ENCODE assay signal across 9 cellular contexts in the genomic region with DNA sequence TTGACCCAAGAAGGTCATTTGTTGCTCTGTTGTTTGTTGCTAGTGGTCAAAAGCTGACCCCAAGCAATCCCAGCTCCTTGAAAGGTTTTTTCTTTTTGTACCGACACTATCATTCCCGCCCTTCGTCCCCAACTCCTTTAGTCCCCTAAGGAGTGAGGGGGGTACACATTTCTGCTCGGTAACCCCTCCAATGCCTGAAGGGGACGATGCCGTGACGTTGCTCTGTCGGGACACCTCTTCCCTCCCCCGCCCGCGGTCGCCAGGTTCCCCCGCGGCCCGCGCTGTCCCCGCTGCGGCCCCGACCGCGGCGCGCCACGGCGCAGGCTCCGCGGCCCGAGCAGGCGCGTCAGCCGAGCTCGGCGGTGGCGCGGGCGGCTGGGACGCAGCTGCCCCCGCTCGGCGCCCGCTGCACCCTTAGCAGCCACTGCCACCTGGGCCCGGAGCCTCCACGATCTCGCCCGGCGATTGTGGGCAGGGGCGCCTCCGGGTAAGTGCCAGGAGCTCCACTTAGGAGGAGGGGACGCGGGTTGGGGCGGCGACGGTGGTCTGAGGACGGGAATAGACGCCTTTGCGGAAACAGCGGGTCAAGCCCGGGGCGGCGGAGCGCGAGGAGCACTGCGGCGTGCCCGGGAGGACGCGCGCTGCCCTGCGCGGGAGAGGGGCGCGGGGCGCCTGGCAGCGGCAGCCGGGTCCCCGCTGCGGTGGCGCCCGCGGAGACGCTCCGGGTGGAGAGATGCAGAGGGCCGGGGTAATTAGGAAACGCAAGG. TPM values are rescaled to one million over a fixed set of nuclear protein-coding genes. Genes with fewer than 3 reads are reported as not detected.
DNase-seq lines count a peak whose midpoint lies in the region; ATAC-seq, FAIRE-seq and TF ChIP-seq lines count a peak whose summit lies in the region.
"Had no signal": no experiment of that assay in that cellular context is flagged by ENCODE, and none has a peak within 500 bp of the region (broad histone marks: within the 10 kb centered on the region; RNA-seq: fewer than 3 reads in every experiment).

GLRB (plus strand) TSS at position 340 of the 767 bp plus-strand sequence. CDS start 1,875 bp downstream, outside the sequence.

- ATAC-seq in HG03354 (IDR thresholded peaks at IDR 0.05; ENCODE audit: poor library complexity, severe bottlenecking, unreplicated experiment) (no peak), GM21825 (IDR thresholded peaks at IDR 0.05; ENCODE audit: unreplicated experiment) (no peak), GM21737 (IDR thresholded peaks at IDR 0.05; ENCODE audit: unreplicated experiment) (no peak)

- peak within 1 kb of the TSS; percentile 77 for H3K4me3 ChIP-seq in fibroblast of the aortic adventitia (ENCODE audit: low read depth, low read length)
- H3K4me3 ChIP-seq in neural cell (ENCODE audit: low read length), result peak within 1 kb of the TSS; percentile 79

- H2AFZ ChIP-seq in neural cell (ENCODE audit: low read depth, low read length), result peak within 1 kb of the TSS; percentile 37

- TF ChIP-seq EP300 in neural cell (conservative IDR thresholded peaks at IDR 0.05; ENCODE audit: poor library complexity, severe bottlenecking), result no peak

- TF ChIP-seq CTCF in fibroblast of the aortic adventitia (IDR thresholded peaks at IDR 0.05; ENCODE audit: insufficient read depth, low read length) (no peak), neural cell (IDR thresholded peaks at IDR 0.05; ENCODE audit: poor library complexity, severe bottlenecking) (peak; percentile 26)

- peak; percentile 38 for DNase-seq in H54 (ENCODE audit: insufficient read length, low spot score)
- peak; percentile 1 for DNase-seq in SHP77 treated with DMSO at 0.1 percent for 48 hours (lab: John Stamatoyannopoulos, UW)
- peak; percentile 15 for DNase-seq in fibroblast of the aortic adventitia (ENCODE audit: low read depth)
- DNase-seq in activated effector memory CD4-positive, alpha-beta T cell treated with Interleukin-2 at 50 U/mL for 16 hours, result no peak

- peak; percentile 43 for TF ChIP-seq RAD21 in neural cell (conservative IDR thresholded peaks at IDR 0.05)

- H3K27me3 ChIP-seq in neural cell (ENCODE audit: insufficient read depth, low read depth, low read length), result no peaks in the 10 kb centered on the region

- peak within 1 kb of the TSS; percentile 79 for H3K9ac ChIP-seq in neural cell (ENCODE audit: low read length)

- FAIRE-seq in H54 (lab: Jason Lieb, UNC), result no peak

- H3K36me3 ChIP-seq in neural cell (ENCODE audit: insufficient read depth, low read length), result peaks cover 5% of the 10 kb centered on the region

- peaks cover 4% of the 10 kb centered on the region for H3K79me2 ChIP-seq in neural cell (replicated peaks; ENCODE audit: insufficient read depth, low read length)

- H4K20me1 ChIP-seq in neural cell (ENCODE audit: insufficient read depth), result no peaks in the 10 kb centered on the region

- H3K27ac ChIP-seq in neural cell (ENCODE audit: low read length), result no peak within 1 kb of the TSS

- H3K9me2 ChIP-seq in neural cell (ENCODE audit: insufficient read depth, low read length), result no peaks in the 10 kb centered on the region

- H3F3A ChIP-seq in neural cell (ENCODE audit: insufficient read depth, low read length, poor library complexity, severe bottlenecking), result no peaks in the 10 kb centered on the region

- peak; percentile 54; the same call in 1 of the 2 replicates for TF ChIP-seq POLR2A in H54 (IDR thresholded peaks at IDR 0.05; ENCODE audit: low read depth, low read length)

- H3K9me3 ChIP-seq in neural cell (ENCODE audit: low read length), result no peaks in the 10 kb centered on the region

- H3K4me2 ChIP-seq in neural cell (ENCODE audit: low read length), result peak within 1 kb of the TSS; percentile 62

TF ChIP-seq in neural cell, 6 proteins besides CTCF, POLR2A, EP300 and RAD21:
- TF ChIP-seq TAF1 (IDR thresholded peaks at IDR 0.05; ENCODE audit: low read depth), result no peak
- peak; percentile 38 for TF ChIP-seq MXI1 (conservative IDR thresholded peaks at IDR 0.05; ENCODE audit: poor library complexity, severe bottlenecking)
- TF ChIP-seq EZH2 (IDR thresholded peaks at IDR 0.05; ENCODE audit: borderline replicate concordance, insufficient read depth, low read length, poor library complexity, severe bottlenecking), result no peak
- TF ChIP-seq SMC3 (conservative IDR thresholded peaks at IDR 0.05; ENCODE audit: poor library complexity), result peak; percentile 39
- TF ChIP-seq, protein P1, sequence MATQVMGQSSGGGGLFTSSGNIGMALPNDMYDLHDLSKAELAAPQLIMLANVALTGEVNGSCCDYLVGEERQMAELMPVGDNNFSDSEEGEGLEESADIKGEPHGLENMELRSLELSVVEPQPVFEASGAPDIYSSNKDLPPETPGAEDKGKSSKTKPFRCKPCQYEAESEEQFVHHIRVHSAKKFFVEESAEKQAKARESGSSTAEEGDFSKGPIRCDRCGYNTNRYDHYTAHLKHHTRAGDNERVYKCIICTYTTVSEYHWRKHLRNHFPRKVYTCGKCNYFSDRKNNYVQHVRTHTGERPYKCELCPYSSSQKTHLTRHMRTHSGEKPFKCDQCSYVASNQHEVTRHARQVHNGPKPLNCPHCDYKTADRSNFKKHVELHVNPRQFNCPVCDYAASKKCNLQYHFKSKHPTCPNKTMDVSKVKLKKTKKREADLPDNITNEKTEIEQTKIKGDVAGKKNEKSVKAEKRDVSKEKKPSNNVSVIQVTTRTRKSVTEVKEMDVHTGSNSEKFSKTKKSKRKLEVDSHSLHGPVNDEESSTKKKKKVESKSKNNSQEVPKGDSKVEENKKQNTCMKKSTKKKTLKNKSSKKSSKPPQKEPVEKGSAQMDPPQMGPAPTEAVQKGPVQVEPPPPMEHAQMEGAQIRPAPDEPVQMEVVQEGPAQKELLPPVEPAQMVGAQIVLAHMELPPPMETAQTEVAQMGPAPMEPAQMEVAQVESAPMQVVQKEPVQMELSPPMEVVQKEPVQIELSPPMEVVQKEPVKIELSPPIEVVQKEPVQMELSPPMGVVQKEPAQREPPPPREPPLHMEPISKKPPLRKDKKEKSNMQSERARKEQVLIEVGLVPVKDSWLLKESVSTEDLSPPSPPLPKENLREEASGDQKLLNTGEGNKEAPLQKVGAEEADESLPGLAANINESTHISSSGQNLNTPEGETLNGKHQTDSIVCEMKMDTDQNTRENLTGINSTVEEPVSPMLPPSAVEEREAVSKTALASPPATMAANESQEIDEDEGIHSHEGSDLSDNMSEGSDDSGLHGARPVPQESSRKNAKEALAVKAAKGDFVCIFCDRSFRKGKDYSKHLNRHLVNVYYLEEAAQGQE (IDR thresholded peaks at IDR 0.05; ENCODE audit: borderline replicate concordance), result peak; percentile 23
- no peak for TF ChIP-seq POLR2AphosphoS5 (IDR thresholded peaks at IDR 0.05)

RNA-seq across cellular contexts. Expression of gene GLRB, which starts in this region (rescaled TPM):
- total RNA-seq in fibroblast of the aortic adventitia (ENCODE audit: low replicate concordance), result 3.0 and 7.8 TPM in 2 replicates
- 24.9 and 25.1 TPM in 2 replicates for polyA plus RNA-seq in neural cell
- 32.4 and 33.5 TPM in 2 replicates for polyA minus RNA-seq in neural cell
- polyA plus RNA-seq: IgD-negative memory B cell had no signal
